In genomic region chr19:18514800-18515682, GRCh38 we compare ENCODE assay signal across 8 cellular contexts. TPM values are rescaled to one million over a fixed set of nuclear protein-coding genes. Genes with fewer than 3 reads are reported as not detected.
DNase-seq lines count a peak whose midpoint lies in the region; ATAC-seq and FAIRE-seq lines count a peak whose summit lies in the region.

No MANE protein-coding gene starts in this region.

- H3K36me3 ChIP-seq in CD8-positive, alpha-beta memory T cell (ENCODE audit: insufficient read depth, low read length), result no peaks in the 10 kb centered on the region
- no peaks in the 10 kb centered on the region for H3K36me3 ChIP-seq in mucosa of stomach (ENCODE audit: control insufficient read depth, insufficient read depth, low read length)

- ATAC-seq in HG03460 (IDR thresholded peaks at IDR 0.05; ENCODE audit: unreplicated experiment), result no peak

- peaks cover 0 to 18% (median 0%) of the 10 kb centered on the region in 3 donors for H3K36me3 Mint-ChIP-seq in CD8-positive, alpha-beta memory T cell

- no peak for FAIRE-seq in HTR-8/SVneo (lab: Jason Lieb, UNC)

- POLR2A ChIA-PET in CD8-positive, alpha-beta memory T cell (lab: Charles Lee), result no interaction called here

- peak overlapping the region; percentile 79 to 98 (median 92) for H3K27ac Mint-ChIP-seq in CD8-positive, alpha-beta memory T cell

- H3K27me3 ChIP-seq in CD8-positive, alpha-beta memory T cell (ENCODE audit: insufficient read depth, low read length, poor library complexity, severe bottlenecking), result no peaks in the 10 kb centered on the region
- H3K27me3 ChIP-seq in mucosa of stomach (ENCODE audit: control insufficient read depth, insufficient read depth, low read length), result no peaks in the 10 kb centered on the region

- peak overlapping the region; percentile 52 to 72 (median 63) for H3K4me3 Mint-ChIP-seq in CD8-positive, alpha-beta memory T cell

- no peak overlapping the region for H3K4me3 ChIP-seq in CD8-positive, alpha-beta memory T cell (ENCODE audit: low read length)
- no peak overlapping the region for H3K4me3 ChIP-seq in mucosa of stomach (ENCODE audit: low read length)

- peak overlapping the region; percentile 54 for H3K27ac ChIP-seq in CD8-positive, alpha-beta memory T cell (ENCODE audit: low read depth, low read length)

- no peaks in the 10 kb centered on the region for H3K9me3 Mint-ChIP-seq in CD8-positive, alpha-beta memory T cell

- no peaks in the 10 kb centered on the region for H3K27me3 Mint-ChIP-seq in CD8-positive, alpha-beta memory T cell

- peaks cover 53 to 78% (median 69%) of the 10 kb centered on the region in 3 donors for H3K4me1 Mint-ChIP-seq in CD8-positive, alpha-beta memory T cell

- peak in 4 of 5 donors; percentile 29 to 74 (median 60) for DNase-seq in CD8-positive, alpha-beta memory T cell
- peak; percentile 64 for DNase-seq in NCI-H510A (lab: John Stamatoyannopoulos, UW)
- DNase-seq in effector CD4-positive, alpha-beta T cell, result peak; percentile 29
- no peak for DNase-seq in COLO829 (ENCODE audit: low spot score)
- DNase-seq in medulla oblongata (ENCODE audit: extremely low spot score), result no peak
- no peak for DNase-seq in HTR-8/SVneo (ENCODE audit: insufficient read length, low spot score)

- H3K9me3 ChIP-seq in CD8-positive, alpha-beta memory T cell (ENCODE audit: low read length), result no peaks in the 10 kb centered on the region
- no peaks in the 10 kb centered on the region for H3K9me3 ChIP-seq in mucosa of stomach (ENCODE audit: control insufficient read depth, low read length)

- CTCF ChIA-PET in CD8-positive, alpha-beta memory T cell (lab: Charles Lee), result interaction anchor here (0.8 to 1.1 kb wide), 2 partner anchors 12 to 127 kb away, joined by 3 read pairs; no protein-coding TSS in a partner anchor

- H3K4me1 ChIP-seq in CD8-positive, alpha-beta memory T cell (ENCODE audit: insufficient read depth, low read length), result peaks cover 33% of the 10 kb centered on the region
- peaks cover 19% of the 10 kb centered on the region for H3K4me1 ChIP-seq in mucosa of stomach (ENCODE audit: control insufficient read depth, insufficient read depth, low read length)

- peak overlapping the region; percentile 24 for H3K9ac ChIP-seq in mucosa of stomach (ENCODE audit: low read length)

RNA-seq across cellular contexts. Expression of gene ELL, which starts 6.8 kb away (rescaled TPM):
- 10 to 100 TPM; 24.4 to 25.5 TPM for total RNA-seq in CD8-positive, alpha-beta memory T cell
- polyA plus RNA-seq in CD8-positive, alpha-beta memory T cell, result 22.1 TPM

RNA-seq across cellular contexts. Expression of gene FKBP8, which starts 28.3 kb away (rescaled TPM):
- total RNA-seq in CD8-positive, alpha-beta memory T cell, result 100 to 1,000 TPM; 161 to 170 TPM
- 138 TPM for polyA plus RNA-seq in CD8-positive, alpha-beta memory T cell

RNA-seq across cellular contexts. Expression of gene KXD1, which starts 42.6 kb away (rescaled TPM):
- 100 to 1,000 TPM; 127 to 128 TPM for total RNA-seq in CD8-positive, alpha-beta memory T cell
- 84.4 TPM for polyA plus RNA-seq in CD8-positive, alpha-beta memory T cell

RNA-seq across cellular contexts. Expression of gene UBA52, which starts 56.6 kb away (rescaled TPM):
- total RNA-seq in CD8-positive, alpha-beta memory T cell, result 1,000 to 10,000 TPM; 1,684 to 1,700 TPM
- polyA plus RNA-seq in CD8-positive, alpha-beta memory T cell, result 1,487 TPM

Comparison
In these comparisons a context has a peak if more than half of its experiments do, and no peak if none do; other contexts are left out.
1. DNase-seq: peak in CD8-positive, alpha-beta memory T cell (4 of 5), NCI-H510A (single experiment) and effector CD4-positive, alpha-beta T cell (single experiment); none in COLO829 (single experiment), medulla oblongata (single experiment) and HTR-8/SVneo (single experiment).